ENCODE assay signal across 14 cellular contexts in genomic region chr19:980133-980998, GRCh38. TPM values are rescaled to one million over a fixed set of nuclear protein-coding genes. Genes with fewer than 3 reads are reported as not detected.
DNase-seq lines count a peak whose midpoint lies in the region; ATAC-seq, FAIRE-seq and TF ChIP-seq lines count a peak whose summit lies in the region.
"Had no signal": no experiment of that assay in that cellular context is flagged by ENCODE, and none has a peak within 500 bp of the region (broad histone marks: within the 10 kb centered on the region; RNA-seq: fewer than 3 reads in every experiment).

No MANE protein-coding gene starts in this region.

- no peaks in the 10 kb centered on the region for H3K9me3 ChIP-seq in HUES64 (ENCODE audit: insufficient read depth, low read depth, low read length)
- H3K9me3 ChIP-seq: testis had no signal

- peaks cover 4% of the 10 kb centered on the region for H3K27me3 Mint-ChIP-seq in nephron progenitor cell (ENCODE audit: low read depth, poor library complexity)
- H3K27me3 Mint-ChIP-seq: activated naive CD8-positive, alpha-beta T cell had no signal

- ATAC-seq in GM19395 (IDR thresholded peaks at IDR 0.05; ENCODE audit: unreplicated experiment) (no peak), HG03469 (IDR thresholded peaks at IDR 0.05; ENCODE audit: unreplicated experiment) (no peak)

- H3K4me1 ChIP-seq in HUES64 (ENCODE audit: insufficient read depth, low read length), result peaks cover 14% of the 10 kb centered on the region; the same call in 1 of the 2 replicates

- peak overlapping the region; percentile 99 for H3K27ac Mint-ChIP-seq in nephron progenitor cell
- H3K27ac Mint-ChIP-seq: activated naive CD8-positive, alpha-beta T cell had no signal

- H3K36me3 Mint-ChIP-seq in nephron progenitor cell (ENCODE audit: low read depth), result peaks cover 4% of the 10 kb centered on the region
- H3K36me3 Mint-ChIP-seq: activated naive CD8-positive, alpha-beta T cell had no signal

- H3K27ac ChIP-seq in HUES64 (ENCODE audit: low read depth, low read length), result peak overlapping the region; percentile 71; the same call in 1 of the 2 replicates
- H3K27ac ChIP-seq: SK-N-MC, testis had no signal

- peaks cover 34% of the 10 kb centered on the region for H3K4me1 Mint-ChIP-seq in nephron progenitor cell

- H3K9ac ChIP-seq in HUES64 (ENCODE audit: low read depth, low read length), result no peak overlapping the region

- no peaks in the 10 kb centered on the region for H3K9me3 Mint-ChIP-seq in nephron progenitor cell

- no peaks in the 10 kb centered on the region for H3K27me3 ChIP-seq in HUES64 (ENCODE audit: insufficient read depth, low read length)
- H3K27me3 ChIP-seq: testis had no signal

- no peaks in the 10 kb centered on the region for H3K36me3 ChIP-seq in HUES64 (ENCODE audit: insufficient read depth, low read length)

- H3K4me3 ChIP-seq in HUES64 (ENCODE audit: low read length), result peak overlapping the region; percentile 20; the same call in 1 of the 2 replicates
- H3K4me3 ChIP-seq in choroid plexus epithelial cell (ENCODE audit: low read depth, low read length), result no peak overlapping the region
- H3K4me3 ChIP-seq: SK-N-MC, testis had no signal

- H3K4me3 Mint-ChIP-seq in nephron progenitor cell, result peak overlapping the region; percentile 71
- H3K4me3 Mint-ChIP-seq: activated naive CD8-positive, alpha-beta T cell had no signal

- DNase-seq in choroid plexus epithelial cell (ENCODE audit: low read depth) (peak; percentile 64), nephron progenitor cell (peak; percentile 95), urothelium cell line (ENCODE audit: low spot score) (no peak)
- DNase-seq: activated CD4-positive, alpha-beta T cell treated with anti-CD3 and anti-CD28 coated beads, Interleukin-2, amount 50 U/mL, for 48 hours; effector memory CD4-positive, alpha-beta T cell; KBM-7; NCI-H345; testis had no signal

- no peak for FAIRE-seq in urothelium cell line (lab: Jason Lieb, UNC)
- FAIRE-seq: D721Med had no signal

- 38% methylated on average over 32 of the region's 32 CpGs for WGBS in HUES64

- TF ChIP-seq CTCF in choroid plexus epithelial cell (conservative IDR thresholded peaks at IDR 0.05; ENCODE audit: low read depth, low read length) (no peak), nephron progenitor cell (IDR thresholded peaks at IDR 0.05) (no peak)

RNA-seq across cellular contexts. Expression of gene WDR18, which starts 3.8 kb away (rescaled TPM):
- polyA plus RNA-seq in HUES64 (2013, experiment 1 of 2), result 64.6 TPM
- 57.8 TPM for polyA plus RNA-seq in HUES64 (2013, experiment 2 of 2)

RNA-seq across cellular contexts. Expression of gene GRIN3B, which starts 19.9 kb away (rescaled TPM):
- not detected for polyA plus RNA-seq in HUES64 (2013, experiment 1 of 2)
- 0.19 TPM for polyA plus RNA-seq in HUES64 (2013, experiment 2 of 2)

RNA-seq across cellular contexts. Expression of gene TMEM259, which starts 40.6 kb away (rescaled TPM):
- polyA plus RNA-seq in HUES64 (2013, experiment 1 of 2), result 77.5 TPM
- 85.2 TPM for polyA plus RNA-seq in HUES64 (2013, experiment 2 of 2)

RNA-seq across cellular contexts. Expression of gene RNU6-2, which starts 41.0 kb away (rescaled TPM):
- under 0.01 TPM for polyA plus RNA-seq in HUES64 (2013, experiment 1 of 2)
- polyA plus RNA-seq in HUES64 (2013, experiment 2 of 2), result under 0.01 TPM

RNA-seq across cellular contexts. Expression of gene CNN2, which starts 46.0 kb away (rescaled TPM):
- 281 TPM for polyA plus RNA-seq in HUES64 (2013, experiment 1 of 2)
- polyA plus RNA-seq in HUES64 (2013, experiment 2 of 2), result 262 TPM
